ENCODE assay signal across 22 cellular contexts in genomic region chr16:56372938-56373337, GRCh38. TPM values are rescaled to one million over a fixed set of nuclear protein-coding genes. Genes with fewer than 3 reads are reported as not detected.
DNase-seq lines count a peak whose midpoint lies in the region; ATAC-seq, FAIRE-seq and TF ChIP-seq lines count a peak whose summit lies in the region.
"Had no signal": no experiment of that assay in that cellular context is flagged by ENCODE, and none has a peak within 500 bp of the region (broad histone marks: within the 10 kb centered on the region; RNA-seq: fewer than 3 reads in every experiment).

No MANE protein-coding gene starts in this region.

- peak overlapping the region; percentile 47 for H3K27ac ChIP-seq in psoas muscle
- H3K27ac ChIP-seq: BLaER1 treated with 17β-estradiol and CSF1 and Interleukin-3, amounts not matched to agents 10 nM and 100 nM; heart right ventricle; transverse colon had no signal

- no peak for FAIRE-seq in bronchial epithelial cell (lab: Jason Lieb, UNC)
- FAIRE-seq: K562 had no signal

- peak; percentile 43 for DNase-seq in DMS 273 (lab: John Stamatoyannopoulos, UW; ENCODE audit: unreplicated experiment)
- no peak for DNase-seq in DMS 273 treated with DMSO at 0.1 percent for 48 hours (lab: John Stamatoyannopoulos, UW)
- DNase-seq in NCI-H2029 (lab: John Stamatoyannopoulos, UW), result peak; percentile 9
- peak; percentile 14 for DNase-seq in bronchial epithelial cell (ENCODE audit: low read depth)
- DNase-seq in psoas muscle, result no peak
- no peak for DNase-seq in NCI-H2081 treated with DMSO at 0.1 percent for 48 hours (lab: John Stamatoyannopoulos, UW)
- DNase-seq in cerebellar cortex (ENCODE audit: low spot score), result no peak
- DNase-seq: 8988T; adrenal gland; effector memory CD4-positive, alpha-beta T cell; heart right ventricle; islet precursor cell; mesendoderm; NCI-H1092; NCI-H226; stimulated activated naive B cell treated with anti-CD40 and anti-IgM and Interleukin-4, amounts not matched to agents 10 μg/mL and 1 μg/mL and 100 μg/mL, for 72 hours; transverse colon had no signal

- ATAC-seq in psoas muscle (peak in 3 of 4 donors; percentile 34 to 43 (median 40)), HG03565 (IDR thresholded peaks at IDR 0.05; ENCODE audit: unreplicated experiment) (no peak)
- ATAC-seq: activated CD4-positive, CD25-positive, alpha-beta regulatory T cell treated with anti-CD3 and anti-CD28 coated beads, Interleukin-2, amount 50 U/mL, for 24 hours; K562; Right ventricle myocardium inferior; stimulated activated naive B cell treated with anti-CD40 and anti-IgM and Interleukin-4, amounts not matched to agents 10 μg/mL and 1 μg/mL and 100 μg/mL, for 72 hours had no signal

- TF ChIP-seq CTCF in bronchial epithelial cell (IDR thresholded peaks at IDR 0.05; ENCODE audit: insufficient read depth, low read length, severe bottlenecking) (no peak), psoas muscle (IDR thresholded peaks at IDR 0.05) (no peak)

- H3K9me3 ChIP-seq in psoas muscle, result no peaks in the 10 kb centered on the region
- H3K9me3 ChIP-seq: adrenal gland, transverse colon had no signal

- H3K4me1 ChIP-seq in psoas muscle, result peaks cover 28% of the 10 kb centered on the region

- H3K4me3 ChIP-seq in bronchial epithelial cell (ENCODE audit: low read depth, low read length) (no peak overlapping the region), psoas muscle (no peak overlapping the region)
- H3K4me3 ChIP-seq: adrenal gland; BLaER1 treated with 17β-estradiol and CSF1 and Interleukin-3, amounts not matched to agents 10 nM and 100 nM; heart right ventricle; K562; transverse colon had no signal

- WGBS in psoas muscle, 3 donors, result 37 to 55% (median 43%) methylated on average over 6 of the region's 6 CpGs

- H3K36me3 ChIP-seq in bronchial epithelial cell (ENCODE audit: control insufficient read depth, insufficient read depth, low read length) (peaks cover 3% of the 10 kb centered on the region), psoas muscle (ENCODE audit: insufficient read depth in 1 of 2, low read depth in 1 of 2) (peaks cover 0 to 23% of the 10 kb centered on the region in 2 donors)

- no peaks in the 10 kb centered on the region for H3K27me3 ChIP-seq in bronchial epithelial cell (ENCODE audit: control insufficient read depth, insufficient read depth, low read length)
- no peaks in the 10 kb centered on the region for H3K27me3 ChIP-seq in psoas muscle (ENCODE audit: insufficient read depth in 3 of 3, low read length in 2 of 3)
- H3K27me3 ChIP-seq: adrenal gland; BLaER1 treated with 17β-estradiol and CSF1 and Interleukin-3, amounts not matched to agents 10 nM and 100 nM; heart right ventricle; transverse colon had no signal

- intact Hi-C loops in psoas muscle (cut with DNase I), result no loop called here

RNA-seq across cellular contexts. Expression of gene AMFR, which starts 52.4 kb away (rescaled TPM):
- total RNA-seq in bronchial epithelial cell (224 and 319 TPM in 2 replicates), psoas muscle (100 to 1,000 TPM; 146 to 270 (median 194) TPM)
- 100 to 1,000 TPM; 106 to 453 (median 160) TPM for polyA plus RNA-seq in psoas muscle

Comparison
In these comparisons a context has a peak if more than half of its experiments do, and no peak if none do; other contexts are left out.
1. DNase-seq: peak in DMS 273 (single experiment), NCI-H2029 (single experiment) and bronchial epithelial cell (single experiment); none in DMS 273 treated with DMSO at 0.1 percent for 48 hours (single experiment), psoas muscle (0 of 2), NCI-H2081 treated with DMSO at 0.1 percent for 48 hours (single experiment) and cerebellar cortex (single experiment).